9 cellular contexts compared by ENCODE assay signal in the genomic region with DNA sequence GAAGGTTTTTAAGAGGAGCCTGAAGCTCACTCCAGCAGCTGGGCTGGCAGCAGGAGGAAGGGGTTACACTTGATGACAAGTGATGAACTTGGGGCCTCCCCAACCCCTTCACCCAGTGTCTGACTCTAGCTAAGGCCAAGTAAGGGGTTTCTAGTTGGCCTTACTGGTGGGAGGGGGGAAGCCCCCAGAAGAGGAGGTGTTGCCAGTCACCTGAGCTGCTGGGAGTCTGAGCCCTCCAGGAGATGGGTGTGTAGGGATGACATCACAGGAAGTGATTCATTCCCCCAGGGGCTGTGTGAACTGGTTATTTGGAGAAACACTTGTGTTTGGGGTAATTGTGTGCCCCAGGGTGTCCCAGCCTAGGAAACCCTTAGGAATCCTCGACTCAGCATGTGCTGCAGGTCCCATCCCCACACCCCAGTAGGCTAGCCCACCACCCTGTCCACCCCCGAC.
DNase-seq lines count a peak whose midpoint lies in the region; ATAC-seq lines count a peak whose summit lies in the region.
"Had no signal": no experiment of that assay in that cellular context is flagged by ENCODE, and none has a peak within 500 bp of the region (broad histone marks: within the 10 kb centered on the region; RNA-seq: fewer than 3 reads in every experiment).

No MANE protein-coding gene starts in this region.

- ATAC-seq in HG03064 (IDR thresholded peaks at IDR 0.05; ENCODE audit: low read depth, unreplicated experiment), result peak; percentile 59

- DNase-seq in GM03348 (ENCODE audit: low spot score) (peak; percentile 79), SKM-1 treated with dmso at 0.1 percent for 144 hours (lab: John Stamatoyannopoulos, UW; ENCODE audit: unreplicated experiment) (peak; percentile 19), caudate nucleus (lab: John Stamatoyannopoulos, UW) (peak in 1 of 61 donors; percentile 33), medulla oblongata (ENCODE audit: extremely low spot score) (no peak), GM19240 (ENCODE audit: insufficient read length, low spot score) (no peak), ecto neural progenitor cell (ENCODE audit: low spot score) (no peak)
- DNase-seq in stimulated activated CD4-positive, alpha-beta T cell treated with anti-CD3 and anti-CD28 coated beads, Interleukin-1b, Interleukin-23, amount 100 ng/mL, for 24 hours (ENCODE audit: low read depth in 4 of 4, low spot score in 1 of 4), result peak in 3 of 4 experiments; percentile 16 to 56 (median 41)

- peak overlapping the region; percentile 31 for H3K27ac ChIP-seq in caudate nucleus (ENCODE audit: low read depth, low read length)
- H3K27ac ChIP-seq: KMS-11 had no signal

Comparison
In these comparisons a context has a peak if more than half of its experiments do, and no peak if none do; other contexts are left out.
1. DNase-seq: peak in GM03348 (single experiment), SKM-1 treated with dmso at 0.1 percent for 144 hours (single experiment) and stimulated activated CD4-positive, alpha-beta T cell treated with anti-CD3 and anti-CD28 coated beads, Interleukin-1b, Interleukin-23, amount 100 ng/mL, for 24 hours (3 of 4); none in medulla oblongata (single experiment), GM19240 (single experiment) and ecto neural progenitor cell (single experiment).